In genomic region chr9:2023532-2023931, GRCh38 we compare ENCODE assay signal across 10 cellular contexts. TPM values are rescaled to one million over a fixed set of nuclear protein-coding genes. Genes with fewer than 3 reads are reported as not detected.
DNase-seq lines count a peak whose midpoint lies in the region; ATAC-seq and TF ChIP-seq lines count a peak whose summit lies in the region.
"Had no signal": no experiment of that assay in that cellular context is flagged by ENCODE, and none has a peak within 500 bp of the region (broad histone marks: within the 10 kb centered on the region; RNA-seq: fewer than 3 reads in every experiment).

No MANE protein-coding gene starts in this region.

- H3K9me3 Mint-ChIP-seq in activated T-cell treated with anti-CD3 and anti-CD28 coated beads, Interleukin-2, amount 50 U/mL, for 4 hours, result no peaks in the 10 kb centered on the region
- no peaks in the 10 kb centered on the region for H3K9me3 Mint-ChIP-seq in osteocyte (ENCODE audit: unreplicated experiment)

- peaks cover 5% of the 10 kb centered on the region for H3K36me3 Mint-ChIP-seq in activated T-cell treated with anti-CD3 and anti-CD28 coated beads, Interleukin-2, amount 50 U/mL, for 4 hours (ENCODE audit: insufficient read depth)
- peaks cover 4% of the 10 kb centered on the region for H3K36me3 Mint-ChIP-seq in osteocyte (ENCODE audit: unreplicated experiment)

- H3K9me3 ChIP-seq in subcutaneous abdominal adipose tissue (ENCODE audit: control insufficient read depth in 5 of 5, low read length in 5 of 5), result no peaks in the 10 kb centered on the region

- peaks cover 0 to 4% (median 0%) of the 10 kb centered on the region in 5 donors for H3K36me3 ChIP-seq in subcutaneous abdominal adipose tissue (ENCODE audit: control insufficient read depth in 5 of 5, insufficient read depth in 5 of 5, low read length in 5 of 5)

- no peak overlapping the region for H3K9ac ChIP-seq in subcutaneous abdominal adipose tissue (ENCODE audit: low read length in 5 of 5)

- peaks cover 96% of the 10 kb centered on the region for H3K4me1 Mint-ChIP-seq in activated T-cell treated with anti-CD3 and anti-CD28 coated beads, Interleukin-2, amount 50 U/mL, for 4 hours (ENCODE audit: low read depth)
- H3K4me1 Mint-ChIP-seq in osteocyte (ENCODE audit: unreplicated experiment), result peaks cover 33% of the 10 kb centered on the region

- no peak overlapping the region for H3K27ac Mint-ChIP-seq in osteocyte (ENCODE audit: unreplicated experiment)

- no peaks in the 10 kb centered on the region for H3K27me3 Mint-ChIP-seq in activated T-cell treated with anti-CD3 and anti-CD28 coated beads, Interleukin-2, amount 50 U/mL, for 4 hours (ENCODE audit: low read depth)
- no peaks in the 10 kb centered on the region for H3K27me3 Mint-ChIP-seq in osteocyte (ENCODE audit: unreplicated experiment)

- H3K4me1 ChIP-seq in subcutaneous abdominal adipose tissue (ENCODE audit: control insufficient read depth in 5 of 5, insufficient read depth in 5 of 5, low read length in 5 of 5), result peaks cover 2 to 86% (median 65%) of the 10 kb centered on the region in 5 donors

- H3K27ac ChIP-seq in coronary artery, result peak overlapping the region in 1 of 2 donors; percentile 17
- H3K27ac ChIP-seq in subcutaneous abdominal adipose tissue (ENCODE audit: low read depth, low read length), result peak overlapping the region; percentile 53

- TF ChIP-seq CTCF in coronary artery (IDR thresholded peaks at IDR 0.05) (no peak), osteocyte (IDR thresholded peaks at IDR 0.05) (no peak)

- peak overlapping the region; percentile 7 for H3K4me3 ChIP-seq in coronary artery
- no peak overlapping the region for H3K4me3 ChIP-seq in subcutaneous abdominal adipose tissue (ENCODE audit: low read depth in 1 of 5, low read length in 5 of 5)

- peak overlapping the region; percentile 59 for H3K4me3 Mint-ChIP-seq in activated T-cell treated with anti-CD3 and anti-CD28 coated beads, Interleukin-2, amount 50 U/mL, for 4 hours
- no peak overlapping the region for H3K4me3 Mint-ChIP-seq in osteocyte (ENCODE audit: unreplicated experiment)

- no peak for DNase-seq in activated T-cell treated with anti-CD3 and anti-CD28 coated beads, Interleukin-2, amount 50 U/mL, for 4 hours
- no peak for DNase-seq in activated T-cell treated with anti-CD3 and anti-CD28 coated beads, Interleukin-2, amount 50 U/mL, for 1 hour
- DNase-seq in coronary artery (ENCODE audit: low spot score) (no peak), osteocyte (ENCODE audit: extremely low spot score, unreplicated experiment) (no peak), GOT3 (lab: John Stamatoyannopoulos, UW) (no peak)
- no peak for DNase-seq in stimulated activated CD8-positive, alpha-beta memory T cell treated with anti-CD3 and anti-CD28 coated beads, Interleukin-4, amount 100 ng/mL, for 48 hours
- DNase-seq: activated CD4-positive, CD25-positive, alpha-beta regulatory T cell; NCI-H1048 had no signal

- peak; percentile 56 to 69 for ATAC-seq in activated T-cell treated with anti-CD3 and anti-CD28 coated beads, Interleukin-2, amount 50 U/mL, for 4 hours
- peak; percentile 61 for ATAC-seq in HG03378 (IDR thresholded peaks at IDR 0.05; ENCODE audit: unreplicated experiment)

- H3K27me3 ChIP-seq in subcutaneous abdominal adipose tissue (ENCODE audit: control insufficient read depth in 5 of 5, insufficient read depth in 4 of 5, low read length in 5 of 5), result no peaks in the 10 kb centered on the region

RNA-seq across cellular contexts. Expression of gene SMARCA2, which starts 8.4 kb away (rescaled TPM):
- total RNA-seq in activated T-cell treated with anti-CD3 and anti-CD28 coated beads, Interleukin-2, amount 50 U/mL, for 4 hours, result 100 to 1,000 TPM in 1 of 3 donors, 10 to 100 TPM in 2; 65.4 to 120 (median 93.5) TPM
- 110 and 115 TPM in 2 replicates for total RNA-seq in osteocyte
